ENCODE assay signal across 1 cellular context in the genomic region with DNA sequence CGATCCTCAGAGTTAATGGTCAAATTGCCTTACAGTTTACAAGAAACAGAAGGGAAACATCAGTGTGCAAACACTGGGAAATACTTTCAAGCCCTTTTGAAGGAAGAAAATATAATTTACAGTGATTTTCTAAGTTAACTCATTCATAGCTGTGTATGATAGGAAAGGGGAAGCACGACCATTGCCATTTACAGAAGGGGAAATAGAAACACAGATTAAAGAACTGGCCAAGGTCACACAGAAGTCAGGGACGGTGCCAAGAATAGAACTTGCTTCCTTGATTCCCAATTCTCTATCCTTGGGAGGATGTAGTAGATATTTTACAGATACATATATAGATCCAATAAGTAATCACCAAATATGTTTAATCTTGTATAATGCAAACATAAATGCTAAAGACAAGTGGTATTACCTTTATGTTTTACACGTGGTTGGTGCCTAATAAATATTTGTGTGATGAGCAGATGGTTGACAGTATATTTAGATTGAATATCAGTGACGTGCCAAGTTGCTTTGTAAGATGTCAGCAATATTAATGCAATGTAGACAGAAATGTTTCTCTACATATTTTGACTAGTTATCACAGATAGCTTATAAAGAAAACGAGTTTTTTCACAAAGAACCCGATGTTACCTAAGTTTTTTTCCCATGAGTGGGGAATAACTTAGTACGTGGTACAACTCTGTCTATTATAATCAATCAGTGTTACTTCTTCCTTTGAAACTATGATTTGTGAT.
TF ChIP-seq lines count a peak whose summit lies in the region.

No MANE protein-coding gene starts in this region.

TF ChIP-seq in K562, 482 proteins besides CTCF, POLR2A, EP300 and RAD21 (continued from another document):
- TF ChIP-seq CHD4 (IDR thresholded peaks at IDR 0.05; ENCODE audit: insufficient read depth, insufficient replicate concordance, low read depth, low read length, poor library complexity, severe bottlenecking) (no peak), KAT2B (IDR thresholded peaks at IDR 0.05; ENCODE audit: low read depth, low read length) (no peak), ZNF584 (CRISPR knock-in tag; IDR thresholded peaks at IDR 0.05; ENCODE audit: low read depth) (no peak), TEAD2 (tag; IDR thresholded peaks at IDR 0.05) (no peak)
- TF ChIP-seq, protein P1, sequence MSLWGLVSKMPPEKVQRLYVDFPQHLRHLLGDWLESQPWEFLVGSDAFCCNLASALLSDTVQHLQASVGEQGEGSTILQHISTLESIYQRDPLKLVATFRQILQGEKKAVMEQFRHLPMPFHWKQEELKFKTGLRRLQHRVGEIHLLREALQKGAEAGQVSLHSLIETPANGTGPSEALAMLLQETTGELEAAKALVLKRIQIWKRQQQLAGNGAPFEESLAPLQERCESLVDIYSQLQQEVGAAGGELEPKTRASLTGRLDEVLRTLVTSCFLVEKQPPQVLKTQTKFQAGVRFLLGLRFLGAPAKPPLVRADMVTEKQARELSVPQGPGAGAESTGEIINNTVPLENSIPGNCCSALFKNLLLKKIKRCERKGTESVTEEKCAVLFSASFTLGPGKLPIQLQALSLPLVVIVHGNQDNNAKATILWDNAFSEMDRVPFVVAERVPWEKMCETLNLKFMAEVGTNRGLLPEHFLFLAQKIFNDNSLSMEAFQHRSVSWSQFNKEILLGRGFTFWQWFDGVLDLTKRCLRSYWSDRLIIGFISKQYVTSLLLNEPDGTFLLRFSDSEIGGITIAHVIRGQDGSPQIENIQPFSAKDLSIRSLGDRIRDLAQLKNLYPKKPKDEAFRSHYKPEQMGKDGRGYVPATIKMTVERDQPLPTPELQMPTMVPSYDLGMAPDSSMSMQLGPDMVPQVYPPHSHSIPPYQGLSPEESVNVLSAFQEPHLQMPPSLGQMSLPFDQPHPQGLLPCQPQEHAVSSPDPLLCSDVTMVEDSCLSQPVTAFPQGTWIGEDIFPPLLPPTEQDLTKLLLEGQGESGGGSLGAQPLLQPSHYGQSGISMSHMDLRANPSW (CRISPR knock-in tag; IDR thresholded peaks at IDR 0.05): no peak
